Comparison of ENCODE assay signal across 10 cellular contexts in genomic region chr3:134291300-134292254, GRCh38. TPM values are rescaled to one million over a fixed set of nuclear protein-coding genes. Genes with fewer than 3 reads are reported as not detected.
A peak's percentile ranks its signal among the peaks of the same experiment; 100 is the strongest.
DNase-seq lines count a peak whose midpoint lies in the region; ATAC-seq, FAIRE-seq and TF ChIP-seq lines count a peak whose summit lies in the region.
"Had no signal": no experiment of that assay in that cellular context is flagged by ENCODE, and none has a peak within 500 bp of the region (broad histone marks: within the 10 kb centered on the region; RNA-seq: fewer than 3 reads in every experiment).

No MANE protein-coding gene starts in this region.

- H3K4me3 ChIP-seq in A549, result no peak overlapping the region
- no peak overlapping the region for H3K4me3 ChIP-seq in MG63
- H3K4me3 ChIP-seq: BLaER1 treated with 17β-estradiol and CSF1 and Interleukin-3, amounts not matched to agents 10 nM and 100 nM had no signal

- H3K4me1 Mint-ChIP-seq in mesothelial cell of epicardium, result peaks cover 23% of the 10 kb centered on the region

- no peak for TF ChIP-seq POLR2A in A549 (IDR thresholded peaks at IDR 0.05; ENCODE audit: low read length)

- H3K27ac Mint-ChIP-seq in mesothelial cell of epicardium, result peak overlapping the region; percentile 73

- CTCF ChIA-PET in A549 (lab: Yijun Ruan, JAX), result no interaction called here

- H3K4me3 Mint-ChIP-seq in mesothelial cell of epicardium, result no peak overlapping the region

- H3K9me3 Mint-ChIP-seq in mesothelial cell of epicardium, result peaks cover 8% of the 10 kb centered on the region

- peaks cover 7% of the 10 kb centered on the region; the same call in 1 of the 3 replicates for H3K4me1 ChIP-seq in A549

- WGBS in A549 (ENCODE audit: missing lambda C conversion rate), result 66% methylated on average over 4 of the region's 4 CpGs

- POLR2A ChIA-PET in A549 (lab: Yijun Ruan, JAX), result no interaction called here

- TF ChIP-seq EP300 in A549 (IDR thresholded peaks at IDR 0.05), result no peak

- peak overlapping the region; percentile 4 to 58; a peak in 3 of 6 replicates for H3K27ac ChIP-seq in A549
- H3K27ac ChIP-seq: BLaER1 treated with 17β-estradiol and CSF1 and Interleukin-3, amounts not matched to agents 10 nM and 100 nM had no signal

- peak in 1 of 2 experiments; percentile 29 for DNase-seq in A549 (ENCODE audit: low read depth in 1 of 2, low spot score in 1 of 2)
- DNase-seq in MG63, result peak; percentile 91
- peak; percentile 84 for DNase-seq in dedifferentiated amniotic fluid mesenchymal stem cell (ENCODE audit: extremely low spot score)
- peak in 1 of 2 experiments; percentile 63 for DNase-seq in mesothelial cell of epicardium (ENCODE audit: low spot score in 2 of 2, unreplicated experiment in 2 of 2)
- DNase-seq in activated CD4-positive, alpha-beta T cell treated with anti-CD3 and anti-CD28 coated beads for 1 hour, result no peak
- no peak for DNase-seq in activated naive CD4-positive, alpha-beta T cell treated with Interleukin-2 at 50 U/mL for 16 hours
- DNase-seq: stimulated activated CD4-positive, alpha-beta T cell treated with anti-CD3 and anti-CD28 coated beads, Interleukin-12 subunit alpha, Interleukin-12 subunit beta, amount 100 ng/mL, for 4 hours had no signal

- H3K4me2 ChIP-seq in A549, result no peak overlapping the region

- no peak for TF ChIP-seq RAD21 in A549 (conservative IDR thresholded peaks at IDR 0.05 in 1 of 2, IDR thresholded peaks at IDR 0.05 in 1 of 2)

- TF ChIP-seq CTCF in A549 (IDR thresholded peaks at IDR 0.05) (no peak), mesothelial cell of epicardium (IDR thresholded peaks at IDR 0.05; ENCODE audit: unreplicated experiment) (no peak)

- no peaks in the 10 kb centered on the region for H3K36me3 ChIP-seq in MG63
- H3K36me3 ChIP-seq: BLaER1 treated with 17β-estradiol and CSF1 and Interleukin-3, amounts not matched to agents 10 nM and 100 nM had no signal

- H3K27me3 Mint-ChIP-seq in mesothelial cell of epicardium (ENCODE audit: low read depth), result no peaks in the 10 kb centered on the region

- no peak for FAIRE-seq in A549 (lab: Jason Lieb, UNC)

- H3K27me3 ChIP-seq in MG63, result no peaks in the 10 kb centered on the region

- ATAC-seq in A549, result peak in 1 of 2 experiments; percentile 36; a peak in 1 of 6 replicates
- ATAC-seq in GM21529 (IDR thresholded peaks at IDR 0.05; ENCODE audit: unreplicated experiment), result no peak
- no peak for ATAC-seq in GM18909 (IDR thresholded peaks at IDR 0.05; ENCODE audit: poor library complexity, unreplicated experiment)

- peaks cover 2% of the 10 kb centered on the region for H3K36me3 Mint-ChIP-seq in mesothelial cell of epicardium

- peaks cover 5% of the 10 kb centered on the region; the same call in 1 of the 3 replicates for H3K9me3 ChIP-seq in A549
- no peaks in the 10 kb centered on the region for H3K9me3 ChIP-seq in MG63

TF ChIP-seq in A549, 52 proteins besides CTCF, POLR2A, EP300 and RAD21:
- no peak for TF ChIP-seq FOSL2 (IDR thresholded peaks at IDR 0.05)
- no peak for TF ChIP-seq FOSL2 (CRISPR knock-in tag; IDR thresholded peaks at IDR 0.05)
- TF ChIP-seq REST (IDR thresholded peaks at IDR 0.05), result no peak
- 0 out of 4 replicates have a peak, but pooled peaks of 1 of the 2 experiments have one; percentile 5 for TF ChIP-seq CEBPB (IDR thresholded peaks at IDR 0.05)

RNA-seq across cellular contexts. Expression of gene RYK, which starts 40.9 kb away (rescaled TPM):
- polyA plus RNA-seq in A549 (2011; rRNA removed) (41.9 and 46.6 TPM in 2 replicates), A549 (2017; fragmentation: RNase III; extraction: RNeasy Plus Mini Kit Qiagen cat#74134 plus additional on column Dnase treatment) (28.4 to 30.6 TPM (median 29.2 TPM) in 3 replicates)
- 12.7 and 18.3 TPM in 2 replicates for polyA plus RNA-seq in A549 (2012; cell fraction: cytosol; rRNA removed)
- polyA plus RNA-seq in A549 (2012; cell fraction: nucleus; rRNA removed), result 11.6 and 20.5 TPM in 2 replicates
- 33.0 and 43.6 TPM in 2 replicates for polyA minus RNA-seq in A549 (2011; rRNA and poly(A)+ RNA removed)
- total RNA-seq in MG63 (2014; rRNA removed; shearing (Covaris generic); ENCODE audit: low replicate concordance), result 107 and 128 TPM in 2 replicates
- total RNA-seq in mesothelial cell of epicardium, result 93.1 to 103 TPM (median 100 TPM) in 3 replicates

Comparison
In these comparisons a context has a peak if more than half of its experiments do, and no peak if none do; other contexts are left out.
1. DNase-seq: peak in MG63 (single experiment) and dedifferentiated amniotic fluid mesenchymal stem cell (single experiment); none in activated CD4-positive, alpha-beta T cell treated with anti-CD3 and anti-CD28 coated beads for 1 hour (single experiment) and activated naive CD4-positive, alpha-beta T cell treated with Interleukin-2 at 50 U/mL for 16 hours (single experiment).